Comparison of ENCODE assay signal across 8 cellular contexts in genomic region chr9:100428871-100429654, GRCh38. TPM values are rescaled to one million over a fixed set of nuclear protein-coding genes. Genes with fewer than 3 reads are reported as not detected.
A peak's percentile ranks its signal among the peaks of the same experiment; 100 is the strongest.
DNase-seq lines count a peak whose midpoint lies in the region; ATAC-seq, FAIRE-seq and TF ChIP-seq lines count a peak whose summit lies in the region.

No MANE protein-coding gene starts in this region.

- H3K9me3 ChIP-seq in OCI-LY1 (ENCODE audit: low read length) = no peaks in the 10 kb centered on the region
- H3K9me3 ChIP-seq in endothelial cell of umbilical vein (replicated peaks; ENCODE audit: control insufficient read depth, insufficient read depth, low read length) = no peaks in the 10 kb centered on the region

- H3K4me2 ChIP-seq in OCI-LY1 (ENCODE audit: low read length) (peak overlapping the region; percentile 91), endothelial cell of umbilical vein (ENCODE audit: insufficient read depth, low read length) (peak overlapping the region; percentile 84)

- H3K4me3 Mint-ChIP-seq in naive thymus-derived CD8-positive, alpha-beta T cell = peak overlapping the region in 8 of 10 donors; percentile 2 to 80 (median 16)
- H3K4me3 Mint-ChIP-seq in activated naive CD4-positive, alpha-beta T cell treated with anti-CD3 and anti-CD28 coated beads for 36 hours = no peak overlapping the region

- peaks cover 0 to 1% (median 0%) of the 10 kb centered on the region in 3 donors for H3K36me3 Mint-ChIP-seq in naive thymus-derived CD8-positive, alpha-beta T cell
- peaks cover 2% of the 10 kb centered on the region for H3K36me3 Mint-ChIP-seq in activated naive CD4-positive, alpha-beta T cell treated with anti-CD3 and anti-CD28 coated beads for 36 hours (ENCODE audit: low read depth)

- FAIRE-seq in endothelial cell of umbilical vein (lab: Jason Lieb, UNC) = peak; percentile 91

- no peaks in the 10 kb centered on the region for H3F3A ChIP-seq in OCI-LY1 (ENCODE audit: insufficient read depth, low read length)

- TSS peak; percentile 82 for BruUV-seq in endothelial cell of umbilical vein (replicated peaks; lab: Mats Ljungman, UMichigan)

- POLR2A ChIA-PET in BJ (lab: Charles Lee) = interaction anchor here (0.6 kb wide), 2 partner anchors 618 to 1926 kb away, joined by 3 to 6 read pairs; no protein-coding TSS in a partner anchor
- POLR2A ChIA-PET in endothelial cell of umbilical vein (lab: Charles Lee) = interaction anchor here (0.6 to 1.3 kb wide), 6 partner anchors 9 to 424 kb away, joined by 3 to 5 read pairs (median 3); no protein-coding TSS in a partner anchor
- POLR2A ChIA-PET in naive thymus-derived CD8-positive, alpha-beta T cell (lab: Charles Lee) = no interaction called here

- no peak overlapping the region for H2AFZ ChIP-seq in OCI-LY1 (ENCODE audit: low read length)
- H2AFZ ChIP-seq in endothelial cell of umbilical vein (ENCODE audit: low read depth, low read length) = no peak overlapping the region

- H3K4me1 Mint-ChIP-seq in naive thymus-derived CD8-positive, alpha-beta T cell = peaks cover 29 to 48% (median 39%) of the 10 kb centered on the region in 4 donors
- H3K4me1 Mint-ChIP-seq in activated naive CD4-positive, alpha-beta T cell treated with anti-CD3 and anti-CD28 coated beads for 36 hours (ENCODE audit: low read depth) = peaks cover 30% of the 10 kb centered on the region

- H3K9me3 Mint-ChIP-seq in naive thymus-derived CD8-positive, alpha-beta T cell = no peaks in the 10 kb centered on the region
- H3K9me3 Mint-ChIP-seq in activated naive CD4-positive, alpha-beta T cell treated with anti-CD3 and anti-CD28 coated beads for 36 hours = no peaks in the 10 kb centered on the region

- no peak for ATAC-seq in naive thymus-derived CD8-positive, alpha-beta T cell
- ATAC-seq in GM19035 (IDR thresholded peaks at IDR 0.05; ENCODE audit: unreplicated experiment) = no peak

- DNase-seq in BJ (ENCODE audit: low read depth) (peak; percentile 98), endothelial cell of umbilical vein (ENCODE audit: low read depth, low spot score) (peak; percentile 98), NCI-H774 (lab: John Stamatoyannopoulos, UW) (no peak)
- no peak for DNase-seq in naive thymus-derived CD8-positive, alpha-beta T cell
- DNase-seq in activated effector memory CD4-positive, alpha-beta T cell treated with Interleukin-2 at 50 U/mL for 16 hours = no peak
- DNase-seq in activated naive CD4-positive, alpha-beta T cell treated with anti-CD3 and anti-CD28 coated beads for 36 hours = no peak

- H3K27me3 ChIP-seq in BJ (ENCODE audit: control insufficient read depth, insufficient read depth, low read length) (no peaks in the 10 kb centered on the region), OCI-LY1 (ENCODE audit: insufficient read depth, low read length) (no peaks in the 10 kb centered on the region), endothelial cell of umbilical vein (ENCODE audit: control insufficient read depth in 2 of 2, insufficient read depth in 2 of 2, low read length in 2 of 2) (no peaks in the 10 kb centered on the region)

- H3K9ac ChIP-seq in OCI-LY1 (ENCODE audit: low read length) (no peak overlapping the region), endothelial cell of umbilical vein (replicated peaks; ENCODE audit: extremely low read depth, insufficient read depth, low read length) (peak overlapping the region; percentile 86)

- TF ChIP-seq CTCF in BJ (IDR thresholded peaks at IDR 0.05; ENCODE audit: insufficient read depth, low read depth, low read length) (no peak), OCI-LY1 (IDR thresholded peaks at IDR 0.05; ENCODE audit: low read length) (no peak), endothelial cell of umbilical vein (IDR thresholded peaks at IDR 0.05; ENCODE audit: extremely low read depth in 1 of 2, insufficient read depth in 1 of 2, low read depth in 1 of 2, low read length in 2 of 2) (no peak)

- peak overlapping the region in 5 of 10 donors; percentile 6 to 69 (median 24) for H3K27ac Mint-ChIP-seq in naive thymus-derived CD8-positive, alpha-beta T cell
- no peak overlapping the region for H3K27ac Mint-ChIP-seq in activated naive CD4-positive, alpha-beta T cell treated with anti-CD3 and anti-CD28 coated beads for 36 hours

- H4K20me1 ChIP-seq in OCI-LY1 (ENCODE audit: insufficient read depth, low read length) (no peaks in the 10 kb centered on the region), endothelial cell of umbilical vein (replicated peaks; ENCODE audit: control insufficient read depth, extremely low read depth, insufficient read depth, low read length) (no peaks in the 10 kb centered on the region)

- H3K27me3 Mint-ChIP-seq in naive thymus-derived CD8-positive, alpha-beta T cell = no peaks in the 10 kb centered on the region
- no peaks in the 10 kb centered on the region for H3K27me3 Mint-ChIP-seq in activated naive CD4-positive, alpha-beta T cell treated with anti-CD3 and anti-CD28 coated beads for 36 hours (ENCODE audit: low read depth)

- H3K9me1 ChIP-seq in endothelial cell of umbilical vein (replicated peaks; ENCODE audit: control insufficient read depth, extremely low read depth, insufficient read depth, low read length) = no peaks in the 10 kb centered on the region

- H3K27ac ChIP-seq in OCI-LY1 (ENCODE audit: low read depth, low read length, poor library complexity, severe bottlenecking) = peak overlapping the region; percentile 7
- peak overlapping the region; percentile 98 for H3K27ac ChIP-seq in endothelial cell of umbilical vein (ENCODE audit: insufficient read depth, low read depth, low read length)

- intact Hi-C loops in endothelial cell of umbilical vein (cut with micrococcal nuclease) = loop anchor here (1.0 to 5.0 kb wide), 5 partner anchors 74 to 608 kb away; partner anchors contain the start of genes ERP44, INVS, NR4A3 and TEX10
- intact Hi-C loops in activated naive CD4-positive, alpha-beta T cell treated with anti-CD3 and anti-CD28 coated beads for 36 hours (cut with micrococcal nuclease) = loop anchor here (1.0 to 5.0 kb wide), 3 partner anchors 9 to 968 kb away; partner anchors contain the start of genes MRPL50, NR4A3 and ZNF189

- H3K9me2 ChIP-seq in OCI-LY1 (ENCODE audit: low read depth, low read length) = no peaks in the 10 kb centered on the region

- CTCF ChIA-PET in BJ (lab: Yijun Ruan, JAX) = interaction anchor here (0.6 to 2.1 kb wide), 5 partner anchors 8 to 167 kb away, joined by 3 to 9 read pairs (median 4); partner anchors contain the start of gene TEX10
- CTCF ChIA-PET in endothelial cell of umbilical vein (lab: Charles Lee) = interaction anchor here (0.7 to 2.8 kb wide), 12 partner anchors 9 to 1245 kb away, joined by 3 to 19 read pairs (median 4); no protein-coding TSS in a partner anchor
- CTCF ChIA-PET in activated naive CD4-positive, alpha-beta T cell treated with anti-CD3 and anti-CD28 coated beads for 36 hours (lab: Charles Lee) = interaction anchor here (1.5 to 1.6 kb wide), 2 partner anchors 9 to 79 kb away, joined by 5 to 7 read pairs; no protein-coding TSS in a partner anchor

- no peaks in the 10 kb centered on the region for H3K79me2 ChIP-seq in OCI-LY1 (ENCODE audit: insufficient read depth, low read length)
- peaks cover 60% of the 10 kb centered on the region for H3K79me2 ChIP-seq in endothelial cell of umbilical vein (ENCODE audit: control insufficient read depth, insufficient read depth, low read length)

- H3K4me3 ChIP-seq in BJ (ENCODE audit: low read depth, low read length) = peak overlapping the region; percentile 56
- H3K4me3 ChIP-seq in OCI-LY1 (ENCODE audit: low read depth, low read length, poor library complexity, severe bottlenecking) = peak overlapping the region; percentile 97
- peak overlapping the region; percentile 10 to 94 (median 91) for H3K4me3 ChIP-seq in endothelial cell of umbilical vein (replicated peaks in 1 of 3; ENCODE audit: insufficient read depth in 1 of 3, low read depth in 1 of 3, low read length in 3 of 3)

- H3K4me1 ChIP-seq in OCI-LY1 (ENCODE audit: insufficient read depth, low read length, severe bottlenecking) = peaks cover 22% of the 10 kb centered on the region
- peaks cover 36% of the 10 kb centered on the region for H3K4me1 ChIP-seq in endothelial cell of umbilical vein (ENCODE audit: control insufficient read depth, extremely low read depth, insufficient read depth, low read length)

- dilution Hi-C loops in endothelial cell of umbilical vein (cut with MboI; ENCODE audit: extremely low pct_ligation_motif_present, low sequenced_read_pairs) = loop anchor here (25.0 kb wide), 1 partner anchor 92 kb away; no protein-coding TSS in a partner anchor

- H3K36me3 ChIP-seq in BJ (ENCODE audit: control insufficient read depth, insufficient read depth, low read length) = no peaks in the 10 kb centered on the region
- no peaks in the 10 kb centered on the region for H3K36me3 ChIP-seq in OCI-LY1 (ENCODE audit: insufficient read depth, low read length)
- H3K36me3 ChIP-seq in endothelial cell of umbilical vein (ENCODE audit: control insufficient read depth in 2 of 2, extremely low read depth in 1 of 2, insufficient read depth in 2 of 2, low read length in 2 of 2) = no peaks in the 10 kb centered on the region

- peak; percentile 51 for TF ChIP-seq POLR2A in endothelial cell of umbilical vein (IDR thresholded peaks at IDR 0.05; ENCODE audit: low read depth, low read length)

RNA-seq across cellular contexts. Expression of gene MSANTD3, which starts 2.1 kb away (rescaled TPM):
- polyA plus RNA-seq in BJ (2011; rRNA removed) (34.5 and 38.3 TPM in 2 replicates), endothelial cell of umbilical vein (21.8 and 31.3 TPM in 2 replicates)
- polyA minus RNA-seq in BJ (2011; rRNA and poly(A)+ RNA removed) = 20.9 and 22.9 TPM in 2 replicates
- total RNA-seq in endothelial cell of umbilical vein = 82.7 and 88.5 TPM in 2 replicates
- polyA plus RNA-seq in endothelial cell of umbilical vein (2011; cell fraction: cytosol; rRNA removed) = 44.4 and 50.1 TPM in 2 replicates
- polyA plus RNA-seq in endothelial cell of umbilical vein (2011; cell fraction: nucleus; rRNA removed) = 30.5 and 43.8 TPM in 2 replicates
- 68.1 and 84.6 TPM in 2 replicates for polyA plus RNA-seq in endothelial cell of umbilical vein (2012)
- 24.5 and 29.6 TPM in 2 replicates for polyA minus RNA-seq in endothelial cell of umbilical vein
- polyA minus RNA-seq in endothelial cell of umbilical vein (2011; cell fraction: cytosol; rRNA and poly(A)+ RNA removed) = 11.9 TPM
- 16.8 and 22.3 TPM in 2 replicates for polyA minus RNA-seq in endothelial cell of umbilical vein (2011; cell fraction: nucleus; rRNA and poly(A)+ RNA removed)
- total RNA-seq in naive thymus-derived CD8-positive, alpha-beta T cell = 10 to 100 TPM; 11.8 to 12.9 TPM
- 1 to 10 TPM; 3.5 to 5.9 (median 4.7) TPM for polyA plus RNA-seq in naive thymus-derived CD8-positive, alpha-beta T cell
- 10 to 100 TPM; 10.4 to 11.5 TPM for total RNA-seq in activated naive CD4-positive, alpha-beta T cell treated with anti-CD3 and anti-CD28 coated beads for 36 hours

RNA-seq across cellular contexts. Expression of gene TMEFF1, which starts 43.9 kb away (rescaled TPM):
- 0.10 and 0.28 TPM in 2 replicates for polyA plus RNA-seq in BJ (2011; rRNA removed)
- 0.10 TPM in 1 of 2 replicates, not detected in the other for polyA minus RNA-seq in BJ (2011; rRNA and poly(A)+ RNA removed)
- total RNA-seq in endothelial cell of umbilical vein = 9.8 and 14.6 TPM in 2 replicates
- polyA plus RNA-seq in endothelial cell of umbilical vein = 3.0 and 3.2 TPM in 2 replicates
- polyA plus RNA-seq in endothelial cell of umbilical vein (2011; cell fraction: cytosol; rRNA removed) = 1.4 and 1.6 TPM in 2 replicates
- polyA plus RNA-seq in endothelial cell of umbilical vein (2011; cell fraction: nucleus; rRNA removed) = 0.84 and 1.5 TPM in 2 replicates
- polyA plus RNA-seq in endothelial cell of umbilical vein (2012) = 2.0 and 5.8 TPM in 2 replicates
- 1.5 and 2.2 TPM in 2 replicates for polyA minus RNA-seq in endothelial cell of umbilical vein
- polyA minus RNA-seq in endothelial cell of umbilical vein (2011; cell fraction: cytosol; rRNA and poly(A)+ RNA removed) = 0.31 TPM
- 1.3 and 3.4 TPM in 2 replicates for polyA minus RNA-seq in endothelial cell of umbilical vein (2011; cell fraction: nucleus; rRNA and poly(A)+ RNA removed)
- under 1 TPM in 1 of 2 experiments, not detected in 1; 0.31 TPM for total RNA-seq in naive thymus-derived CD8-positive, alpha-beta T cell
- not detected for polyA plus RNA-seq in naive thymus-derived CD8-positive, alpha-beta T cell
- under 1 TPM; 0.26 to 0.27 TPM for total RNA-seq in activated naive CD4-positive, alpha-beta T cell treated with anti-CD3 and anti-CD28 coated beads for 36 hours

Comparison
In these comparisons a context has a peak if more than half of its experiments do, and no peak if none do; other contexts are left out.
1. DNase-seq: peak in BJ (single experiment) and endothelial cell of umbilical vein (single experiment); none in naive thymus-derived CD8-positive, alpha-beta T cell (0 of 10), activated effector memory CD4-positive, alpha-beta T cell treated with Interleukin-2 at 50 U/mL for 16 hours (single experiment), activated naive CD4-positive, alpha-beta T cell treated with anti-CD3 and anti-CD28 coated beads for 36 hours (single experiment) and NCI-H774 (single experiment).
2. Peak in every context shown above with its lines, with median percentiles within 50 percentile points of each other: H3K4me3 ChIP-seq.